In genomic region chr1:39574646-39575045, GRCh38 we compare ENCODE assay signal across 8 cellular contexts. TPM values are rescaled to one million over a fixed set of nuclear protein-coding genes. Genes with fewer than 3 reads are reported as not detected.
A peak's percentile ranks its signal among the peaks of the same experiment; 100 is the strongest.
DNase-seq lines count a peak whose midpoint lies in the region; ATAC-seq and TF ChIP-seq lines count a peak whose summit lies in the region.

No MANE protein-coding gene starts in this region.

- H3K4me1 ChIP-seq in SK-N-SH (ENCODE audit: control insufficient read depth in 1 of 2, insufficient read depth in 2 of 2, low read depth in 1 of 2, low read length in 1 of 2), result peaks cover 14 to 22% of the 10 kb centered on the region in 2 experiments
- H3K4me1 ChIP-seq in fibroblast of lung (ENCODE audit: control insufficient read depth, extremely low read depth, insufficient read depth, low read length), result peaks cover 5% of the 10 kb centered on the region
- peaks cover 20% of the 10 kb centered on the region for H3K4me1 ChIP-seq in neural progenitor cell

- 19% methylated on average over 4 of the region's 5 CpGs for WGBS in SK-N-SH (ENCODE audit: low lambda C conversion rate)

- H3K9me3 Mint-ChIP-seq in neural progenitor cell, result no peaks in the 10 kb centered on the region

- peak overlapping the region; percentile 95; the same call in 1 of the 2 replicates for H3K9ac ChIP-seq in SK-N-SH
- H3K9ac ChIP-seq in fibroblast of lung (ENCODE audit: insufficient read depth, low read length), result no peak overlapping the region
- no peak overlapping the region for H3K9ac ChIP-seq in neural progenitor cell

- H3K27me3 ChIP-seq in SK-N-SH (ENCODE audit: insufficient read depth) (no peaks in the 10 kb centered on the region), fibroblast of lung (ENCODE audit: control insufficient read depth, insufficient read depth, low read length) (no peaks in the 10 kb centered on the region), neural progenitor cell (no peaks in the 10 kb centered on the region)

- peaks cover 46 to 49% of the 10 kb centered on the region in 2 experiments for H3K36me3 ChIP-seq in SK-N-SH (replicated peaks in 1 of 2; ENCODE audit: control insufficient read depth in 1 of 2, insufficient read depth in 2 of 2, low read length in 1 of 2)
- peaks cover 21% of the 10 kb centered on the region for H3K36me3 ChIP-seq in fibroblast of lung (ENCODE audit: control insufficient read depth, insufficient read depth, low read length)
- peaks cover 7% of the 10 kb centered on the region for H3K36me3 ChIP-seq in neural progenitor cell

- TF ChIP-seq EP300 in SK-N-SH (IDR thresholded peaks at IDR 0.05; ENCODE audit: borderline replicate concordance in 1 of 2, low read depth in 1 of 2, low read length in 1 of 2), result no peak

- peak overlapping the region; percentile 95 for H3K4me3 Mint-ChIP-seq in neural progenitor cell

- H3K4me3 ChIP-seq in SK-N-SH (ENCODE audit: low read depth in 2 of 2, low read length in 1 of 2), result peak overlapping the region; percentile 75 to 89
- peak overlapping the region; percentile 71 to 95 (median 81) for H3K4me3 ChIP-seq in fibroblast of lung (replicated peaks in 1 of 4; ENCODE audit: control extremely low read depth in 1 of 4, insufficient read depth in 1 of 4, low read depth in 3 of 4, low read length in 4 of 4)
- peak overlapping the region; percentile 100 for H3K4me3 ChIP-seq in neural progenitor cell

- H3K9me3 ChIP-seq in SK-N-SH (no peaks in the 10 kb centered on the region), fibroblast of lung (ENCODE audit: control insufficient read depth, insufficient read depth, low read depth, low read length) (no peaks in the 10 kb centered on the region), neural progenitor cell (ENCODE audit: low read depth) (no peaks in the 10 kb centered on the region)

- H3K4me2 ChIP-seq in SK-N-SH (peak overlapping the region; percentile 84), fibroblast of lung (ENCODE audit: extremely low read depth, insufficient read depth, low read length) (peak overlapping the region; percentile 92), neural progenitor cell (peak overlapping the region; percentile 90)

- H3K79me2 ChIP-seq in SK-N-SH (ENCODE audit: insufficient read depth), result peaks cover 70% of the 10 kb centered on the region
- peaks cover 64% of the 10 kb centered on the region for H3K79me2 ChIP-seq in fibroblast of lung (ENCODE audit: control insufficient read depth, insufficient read depth, low read length)
- peaks cover 59% of the 10 kb centered on the region for H3K79me2 ChIP-seq in neural progenitor cell (ENCODE audit: low read depth)

- peak; percentile 39 for DNase-seq in DMS53 (lab: John Stamatoyannopoulos, UW)
- DNase-seq in DMS53 treated with DMSO at 0.1 percent for 48 hours (lab: John Stamatoyannopoulos, UW; ENCODE audit: unreplicated experiment), result no peak
- DNase-seq in SK-N-SH, result no peak
- DNase-seq in fibroblast of lung (ENCODE audit: low read depth in 2 of 2), result peak; percentile 19
- DNase-seq in neural progenitor cell (ENCODE audit: low spot score), result no peak
- DNase-seq in NCI-H187 treated with DMSO at 0.1 percent for 48 hours (lab: John Stamatoyannopoulos, UW), result no peak
- no peak for DNase-seq in omental fat pad (ENCODE audit: low spot score)

- H3K27ac Mint-ChIP-seq in neural progenitor cell, result no peak overlapping the region

- POLR2A ChIA-PET in SK-N-SH (lab: Yijun Ruan, JAX), result interaction anchor here (0.9 to 1.4 kb wide), 5 partner anchors 9 to 164 kb away, joined by 3 to 6 read pairs (median 6); partner anchors contain the start of gene PPIE

- peaks cover 40% of the 10 kb centered on the region for H3K36me3 Mint-ChIP-seq in neural progenitor cell

- H3F3A ChIP-seq in SK-N-SH (replicated peaks; ENCODE audit: insufficient read depth), result peaks cover 6% of the 10 kb centered on the region
- H3F3A ChIP-seq in neural progenitor cell (ENCODE audit: low read depth), result peaks cover 4% of the 10 kb centered on the region

- no peaks in the 10 kb centered on the region for H3K9me2 ChIP-seq in SK-N-SH

- H4K20me1 ChIP-seq in SK-N-SH (ENCODE audit: insufficient read depth) (peaks cover 63% of the 10 kb centered on the region), fibroblast of lung (ENCODE audit: control insufficient read depth, extremely low read depth, insufficient read depth, low read length) (peaks cover 11% of the 10 kb centered on the region), neural progenitor cell (ENCODE audit: low read depth) (peaks cover 64% of the 10 kb centered on the region)

- H3K27ac ChIP-seq in SK-N-SH (ENCODE audit: low read depth in 2 of 2, low read length in 1 of 2) (no peak overlapping the region), fibroblast of lung (ENCODE audit: insufficient read depth, low read length) (peak overlapping the region; percentile 83), neural progenitor cell (no peak overlapping the region)

- peaks cover 6% of the 10 kb centered on the region for H3K27me3 Mint-ChIP-seq in neural progenitor cell (ENCODE audit: insufficient read depth, low read depth)

- peaks cover 38% of the 10 kb centered on the region for H3K4me1 Mint-ChIP-seq in neural progenitor cell

- CTCF ChIA-PET in SK-N-SH (lab: Yijun Ruan, JAX), result interaction anchor here (0.8 to 3.0 kb wide), 7 partner anchors 10 to 137 kb away, joined by 3 to 13 read pairs (median 5); no protein-coding TSS in a partner anchor

- H2AFZ ChIP-seq in SK-N-SH (ENCODE audit: low read depth), result no peak overlapping the region
- H2AFZ ChIP-seq in fibroblast of lung (ENCODE audit: low read length), result no peak overlapping the region
- H2AFZ ChIP-seq in neural progenitor cell (replicated peaks), result no peak overlapping the region

- TF ChIP-seq RAD21 in SK-N-SH (IDR thresholded peaks at IDR 0.05; ENCODE audit: low read length), result no peak

- no peak for TF ChIP-seq CTCF in SK-N-SH (IDR thresholded peaks at IDR 0.05)
- no peak for TF ChIP-seq CTCF in fibroblast of lung (conservative IDR thresholded peaks at IDR 0.05 in 1 of 2, IDR thresholded peaks at IDR 0.05 in 1 of 2; ENCODE audit: low read depth in 1 of 2, low read length in 2 of 2)
- TF ChIP-seq CTCF in neural progenitor cell (IDR thresholded peaks at IDR 0.05), result no peak
- no peak for TF ChIP-seq CTCF in omental fat pad (IDR thresholded peaks at IDR 0.05)

- ATAC-seq in HG03571 (IDR thresholded peaks at IDR 0.05; ENCODE audit: unreplicated experiment) (no peak), omental fat pad (ENCODE audit: low FRiP score) (no peak)

TF ChIP-seq in SK-N-SH, 30 proteins besides CTCF, POLR2A, EP300 and RAD21:
- TF ChIP-seq MAX (IDR thresholded peaks at IDR 0.05; ENCODE audit: low read depth) (peak; percentile 65), ZBTB33 (IDR thresholded peaks at IDR 0.05; ENCODE audit: borderline replicate concordance, low read depth) (no peak), MXI1 (IDR thresholded peaks at IDR 0.05; ENCODE audit: low read depth, low read length) (peak; percentile 77), USF1 (IDR thresholded peaks at IDR 0.05; ENCODE audit: borderline replicate concordance, low read depth) (peak; percentile 71; the same call in 1 of the 2 replicates), SIN3A (IDR thresholded peaks at IDR 0.05; ENCODE audit: borderline replicate concordance, low read depth, low read length) (0 out of 2 replicates have a peak, but pooled peaks have one; percentile 23)

RNA-seq across cellular contexts. Expression of gene PABPC4, which starts 1.9 kb away (rescaled TPM):
- polyA plus RNA-seq in SK-N-SH (2012; rRNA removed) (63.0 and 68.8 TPM in 2 replicates), fibroblast of lung (102 and 141 TPM in 2 replicates)
- 71.5 and 73.9 TPM in 2 replicates for polyA plus RNA-seq in SK-N-SH (2012; cell fraction: cytosol; rRNA removed)
- polyA plus RNA-seq in SK-N-SH (2012; cell fraction: nucleus; rRNA removed), result 273 and 297 TPM in 2 replicates
- total RNA-seq in fibroblast of lung (229 and 276 TPM in 2 replicates), neural progenitor cell (ENCODE audit: low replicate concordance) (123 and 243 TPM in 2 replicates), omental fat pad (100 to 1,000 TPM; 142 to 379 (median 186) TPM)
- 166 and 219 TPM in 2 replicates for polyA plus RNA-seq in fibroblast of lung (2012)
- polyA minus RNA-seq in fibroblast of lung (ENCODE audit: low replicate concordance), result 258 and 349 TPM in 2 replicates

Comparison
In these comparisons a context has a peak if more than half of its experiments do, and no peak if none do; other contexts are left out.
1. DNase-seq: peak in DMS53 (single experiment) and fibroblast of lung (2 of 2); none in DMS53 treated with DMSO at 0.1 percent for 48 hours (single experiment), SK-N-SH (single experiment), neural progenitor cell (single experiment), NCI-H187 treated with DMSO at 0.1 percent for 48 hours (single experiment) and omental fat pad (single experiment).
2. Peak in every context shown above with its lines, with median percentiles within 50 percentile points of each other: H3K4me2 ChIP-seq and H3K4me3 ChIP-seq.